1 cellular context compared by ENCODE assay signal in genomic region chr17:58006924-58007780, GRCh38.
TF ChIP-seq lines count a peak whose summit lies in the region.

A gene with protein sequence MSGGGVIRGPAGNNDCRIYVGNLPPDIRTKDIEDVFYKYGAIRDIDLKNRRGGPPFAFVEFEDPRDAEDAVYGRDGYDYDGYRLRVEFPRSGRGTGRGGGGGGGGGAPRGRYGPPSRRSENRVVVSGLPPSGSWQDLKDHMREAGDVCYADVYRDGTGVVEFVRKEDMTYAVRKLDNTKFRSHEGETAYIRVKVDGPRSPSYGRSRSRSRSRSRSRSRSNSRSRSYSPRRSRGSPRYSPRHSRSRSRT (minus strand): TSS chr17:58007246. CDS start chr17:58007137, 109 bp downstream.

TF ChIP-seq in HepG2, 621 proteins besides CTCF, POLR2A, EP300 and RAD21 (continued from another document and continues in another):
- TF ChIP-seq, protein P1, sequence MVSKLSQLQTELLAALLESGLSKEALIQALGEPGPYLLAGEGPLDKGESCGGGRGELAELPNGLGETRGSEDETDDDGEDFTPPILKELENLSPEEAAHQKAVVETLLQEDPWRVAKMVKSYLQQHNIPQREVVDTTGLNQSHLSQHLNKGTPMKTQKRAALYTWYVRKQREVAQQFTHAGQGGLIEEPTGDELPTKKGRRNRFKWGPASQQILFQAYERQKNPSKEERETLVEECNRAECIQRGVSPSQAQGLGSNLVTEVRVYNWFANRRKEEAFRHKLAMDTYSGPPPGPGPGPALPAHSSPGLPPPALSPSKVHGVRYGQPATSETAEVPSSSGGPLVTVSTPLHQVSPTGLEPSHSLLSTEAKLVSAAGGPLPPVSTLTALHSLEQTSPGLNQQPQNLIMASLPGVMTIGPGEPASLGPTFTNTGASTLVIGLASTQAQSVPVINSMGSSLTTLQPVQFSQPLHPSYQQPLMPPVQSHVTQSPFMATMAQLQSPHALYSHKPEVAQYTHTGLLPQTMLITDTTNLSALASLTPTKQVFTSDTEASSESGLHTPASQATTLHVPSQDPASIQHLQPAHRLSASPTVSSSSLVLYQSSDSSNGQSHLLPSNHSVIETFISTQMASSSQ (IDR thresholded peaks at IDR 0.05; ENCODE audit: low read depth) = peak; percentile 45; the same call in 1 of the 2 replicates
- TF ChIP-seq, protein P1 (CRISPR knock-in tag; IDR thresholded peaks at IDR 0.05; ENCODE audit: borderline replicate concordance) = no peak; the same call in 1 of the 2 replicates
- TF ChIP-seq ZBTB33 (CRISPR knock-in tag; IDR thresholded peaks at IDR 0.05) (peak; percentile 44), NBN (conservative IDR thresholded peaks at IDR 0.05) (no peak), ZSCAN22 (CRISPR knock-in tag; IDR thresholded peaks at IDR 0.05) (0 out of 2 replicates have a peak, but pooled peaks have one; percentile 82), CBX1 (IDR thresholded peaks at IDR 0.05; ENCODE audit: low read depth) (peak; percentile 57), EEA1 (CRISPR knock-in tag; IDR thresholded peaks at IDR 0.05; ENCODE audit: borderline replicate concordance) (no peak; the same call in 1 of the 2 replicates), ZNF841 (CRISPR knock-in tag; IDR thresholded peaks at IDR 0.05; ENCODE audit: borderline replicate concordance) (peak; percentile 80; the same call in 1 of the 2 replicates), ZNF850 (CRISPR knock-in tag; conservative IDR thresholded peaks at IDR 0.05) (peak; percentile 88; the same call in 1 of the 2 replicates), ZNF318 (CRISPR knock-in tag; IDR thresholded peaks at IDR 0.05) (peak; percentile 22; the same call in 1 of the 2 replicates), ZNF674 (CRISPR knock-in tag; IDR thresholded peaks at IDR 0.05; ENCODE audit: low read depth) (peak; percentile 30; the same call in 1 of the 2 replicates), NKX3-1 (CRISPR knock-in tag; IDR thresholded peaks at IDR 0.05) (peak; percentile 85), ZNF775 (CRISPR knock-in tag; IDR thresholded peaks at IDR 0.05; ENCODE audit: borderline replicate concordance) (peak; percentile 95; the same call in 1 of the 2 replicates), ARNT2 (CRISPR knock-in tag; IDR thresholded peaks at IDR 0.05; ENCODE audit: low read depth) (peak; percentile 85), CBX5 (CRISPR knock-in tag; IDR thresholded peaks at IDR 0.05; ENCODE audit: borderline replicate concordance) (peak; percentile 52), CREBL2 (CRISPR knock-in tag; IDR thresholded peaks at IDR 0.05; ENCODE audit: borderline replicate concordance) (no peak; the same call in 1 of the 2 replicates), KDM3A (CRISPR knock-in tag; IDR thresholded peaks at IDR 0.05; ENCODE audit: low read depth) (peak; percentile 36; the same call in 1 of the 2 replicates), KLF6 (CRISPR knock-in tag; IDR thresholded peaks at IDR 0.05) (peak; percentile 94), RFXAP (CRISPR knock-in tag; IDR thresholded peaks at IDR 0.05; ENCODE audit: borderline replicate concordance) (peak; percentile 38; the same call in 1 of the 2 replicates), FOXA1 (IDR thresholded peaks at IDR 0.05) (no peak), FOXA1 (CRISPR knock-in tag; IDR thresholded peaks at IDR 0.05) (0 out of 2 replicates have a peak, but pooled peaks have one; percentile 36), PRMT3 (CRISPR knock-in tag; IDR thresholded peaks at IDR 0.05; ENCODE audit: borderline replicate concordance, low read depth) (peak; percentile 79; the same call in 1 of the 2 replicates), ZFY (CRISPR knock-in tag; IDR thresholded peaks at IDR 0.05) (peak; percentile 98), ELK4 (CRISPR knock-in tag; IDR thresholded peaks at IDR 0.05; ENCODE audit: borderline replicate concordance) (no peak), ZNF354B (CRISPR knock-in tag; IDR thresholded peaks at IDR 0.05) (peak; percentile 88; the same call in 1 of the 2 replicates), IKZF1 (IDR thresholded peaks at IDR 0.05) (no peak), ISL2 (CRISPR knock-in tag; IDR thresholded peaks at IDR 0.05) (peak; percentile 44), SALL2 (CRISPR knock-in tag; IDR thresholded peaks at IDR 0.05) (peak; percentile 54; the same call in 1 of the 2 replicates)
- TF ChIP-seq, protein P2, sequence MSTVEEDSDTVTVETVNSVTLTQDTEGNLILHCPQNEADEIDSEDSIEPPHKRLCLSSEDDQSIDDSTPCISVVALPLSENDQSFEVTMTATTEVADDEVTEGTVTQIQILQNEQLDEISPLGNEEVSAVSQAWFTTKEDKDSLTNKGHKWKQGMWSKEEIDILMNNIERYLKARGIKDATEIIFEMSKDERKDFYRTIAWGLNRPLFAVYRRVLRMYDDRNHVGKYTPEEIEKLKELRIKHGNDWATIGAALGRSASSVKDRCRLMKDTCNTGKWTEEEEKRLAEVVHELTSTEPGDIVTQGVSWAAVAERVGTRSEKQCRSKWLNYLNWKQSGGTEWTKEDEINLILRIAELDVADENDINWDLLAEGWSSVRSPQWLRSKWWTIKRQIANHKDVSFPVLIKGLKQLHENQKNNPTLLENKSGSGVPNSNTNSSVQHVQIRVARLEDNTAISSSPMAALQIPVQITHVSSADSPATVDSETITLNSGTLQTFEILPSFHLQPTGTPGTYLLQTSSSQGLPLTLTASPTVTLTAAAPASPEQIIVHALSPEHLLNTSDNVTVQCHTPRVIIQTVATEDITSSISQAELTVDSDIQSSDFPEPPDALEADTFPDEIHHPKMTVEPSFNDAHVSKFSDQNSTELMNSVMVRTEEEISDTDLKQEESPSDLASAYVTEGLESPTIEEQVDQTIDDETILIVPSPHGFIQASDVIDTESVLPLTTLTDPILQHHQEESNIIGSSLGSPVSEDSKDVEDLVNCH (CRISPR knock-in tag; IDR thresholded peaks at IDR 0.05) = peak; percentile 96
- TF ChIP-seq, protein P3, sequence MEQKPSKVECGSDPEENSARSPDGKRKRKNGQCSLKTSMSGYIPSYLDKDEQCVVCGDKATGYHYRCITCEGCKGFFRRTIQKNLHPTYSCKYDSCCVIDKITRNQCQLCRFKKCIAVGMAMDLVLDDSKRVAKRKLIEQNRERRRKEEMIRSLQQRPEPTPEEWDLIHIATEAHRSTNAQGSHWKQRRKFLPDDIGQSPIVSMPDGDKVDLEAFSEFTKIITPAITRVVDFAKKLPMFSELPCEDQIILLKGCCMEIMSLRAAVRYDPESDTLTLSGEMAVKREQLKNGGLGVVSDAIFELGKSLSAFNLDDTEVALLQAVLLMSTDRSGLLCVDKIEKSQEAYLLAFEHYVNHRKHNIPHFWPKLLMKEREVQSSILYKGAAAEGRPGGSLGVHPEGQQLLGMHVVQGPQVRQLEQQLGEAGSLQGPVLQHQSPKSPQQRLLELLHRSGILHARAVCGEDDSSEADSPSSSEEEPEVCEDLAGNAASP (CRISPR knock-in tag; IDR thresholded peaks at IDR 0.05; ENCODE audit: borderline replicate concordance) = 0 out of 2 replicates have a peak, but pooled peaks have one; percentile 39
- TF ChIP-seq, protein P4, sequence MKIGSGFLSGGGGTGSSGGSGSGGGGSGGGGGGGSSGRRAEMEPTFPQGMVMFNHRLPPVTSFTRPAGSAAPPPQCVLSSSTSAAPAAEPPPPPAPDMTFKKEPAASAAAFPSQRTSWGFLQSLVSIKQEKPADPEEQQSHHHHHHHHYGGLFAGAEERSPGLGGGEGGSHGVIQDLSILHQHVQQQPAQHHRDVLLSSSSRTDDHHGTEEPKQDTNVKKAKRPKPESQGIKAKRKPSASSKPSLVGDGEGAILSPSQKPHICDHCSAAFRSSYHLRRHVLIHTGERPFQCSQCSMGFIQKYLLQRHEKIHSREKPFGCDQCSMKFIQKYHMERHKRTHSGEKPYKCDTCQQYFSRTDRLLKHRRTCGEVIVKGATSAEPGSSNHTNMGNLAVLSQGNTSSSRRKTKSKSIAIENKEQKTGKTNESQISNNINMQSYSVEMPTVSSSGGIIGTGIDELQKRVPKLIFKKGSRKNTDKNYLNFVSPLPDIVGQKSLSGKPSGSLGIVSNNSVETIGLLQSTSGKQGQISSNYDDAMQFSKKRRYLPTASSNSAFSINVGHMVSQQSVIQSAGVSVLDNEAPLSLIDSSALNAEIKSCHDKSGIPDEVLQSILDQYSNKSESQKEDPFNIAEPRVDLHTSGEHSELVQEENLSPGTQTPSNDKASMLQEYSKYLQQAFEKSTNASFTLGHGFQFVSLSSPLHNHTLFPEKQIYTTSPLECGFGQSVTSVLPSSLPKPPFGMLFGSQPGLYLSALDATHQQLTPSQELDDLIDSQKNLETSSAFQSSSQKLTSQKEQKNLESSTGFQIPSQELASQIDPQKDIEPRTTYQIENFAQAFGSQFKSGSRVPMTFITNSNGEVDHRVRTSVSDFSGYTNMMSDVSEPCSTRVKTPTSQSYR (CRISPR knock-in tag; IDR thresholded peaks at IDR 0.05; ENCODE audit: borderline replicate concordance) = peak; percentile 76
